8 cellular contexts compared by ENCODE assay signal in genomic region chr1:176897350-176898236, GRCh38.
DNase-seq lines count a peak whose midpoint lies in the region; ATAC-seq and TF ChIP-seq lines count a peak whose summit lies in the region.

No MANE protein-coding gene starts in this region.

- intact Hi-C loops in heart left ventricle (cut with DNase I), result loop anchor here (1.0 to 10.0 kb wide), 19 partner anchors 50 to 1050 kb away; no protein-coding TSS in a partner anchor

- no peak overlapping the region for H3K27ac ChIP-seq in heart left ventricle

- peaks cover 0 to 5% of the 10 kb centered on the region in 2 donors for H3K9me3 Mint-ChIP-seq in activated naive CD4-positive, alpha-beta T cell treated with anti-CD3 and anti-CD28 coated beads, Interleukin-2, amount 50 U/mL, for 72 hours

- WGBS in heart left ventricle, 4 donors, result 4 to 6% (median 5%) methylated on average over 25 of the region's 25 CpGs

- H3K36me3 Mint-ChIP-seq in activated naive CD4-positive, alpha-beta T cell treated with anti-CD3 and anti-CD28 coated beads, Interleukin-2, amount 50 U/mL, for 72 hours, result no peaks in the 10 kb centered on the region

- H3K27ac Mint-ChIP-seq in activated naive CD4-positive, alpha-beta T cell treated with anti-CD3 and anti-CD28 coated beads, Interleukin-2, amount 50 U/mL, for 72 hours, result no peak overlapping the region

- peak; percentile 52 to 79 (median 66) for TF ChIP-seq CTCF in heart left ventricle (IDR thresholded peaks at IDR 0.05)

- no peaks in the 10 kb centered on the region for H3K9me3 ChIP-seq in heart left ventricle

- ATAC-seq in GM18502 (IDR thresholded peaks at IDR 0.05; ENCODE audit: poor library complexity, unreplicated experiment) (peak; percentile 74), heart left ventricle (peak in 3 of 4 donors; percentile 31 to 73 (median 68))
- peak; percentile 36 to 70 for ATAC-seq in activated naive CD4-positive, alpha-beta T cell treated with anti-CD3 and anti-CD28 coated beads, Interleukin-2, amount 50 U/mL, for 72 hours

- no peaks in the 10 kb centered on the region for H3K36me3 ChIP-seq in heart left ventricle

- peaks cover 0 to 16% (median 5%) of the 10 kb centered on the region in 12 donors for H3K4me1 ChIP-seq in heart left ventricle

- peak overlapping the region in 8 of 12 donors; percentile 8 to 43 (median 30) for H3K4me3 ChIP-seq in heart left ventricle

- H3K27me3 ChIP-seq in heart left ventricle, result peaks cover 0 to 47% (median 0%) of the 10 kb centered on the region in 9 donors

- DNase-seq in AG20443 (ENCODE audit: low spot score) (peak; percentile 77), HPDE6-E6E7 (ENCODE audit: extremely low spot score) (peak; percentile 50), NCI-H82 (lab: John Stamatoyannopoulos, UW) (peak; percentile 91), heart left ventricle (peak; percentile 35 to 76 (median 47)), pulmonary artery endothelial cell (ENCODE audit: low read depth, low spot score) (peak; percentile 17), ureter (ENCODE audit: low spot score) (no peak)
- peak in 1 of 2 donors; percentile 55 for DNase-seq in activated naive CD4-positive, alpha-beta T cell treated with anti-CD3 and anti-CD28 coated beads, Interleukin-2, amount 50 U/mL, for 72 hours (ENCODE audit: low spot score in 2 of 2)

- TF ChIP-seq POLR2A in heart left ventricle (IDR thresholded peaks at IDR 0.05), result no peak
